Comparison of ENCODE assay signal across 8 cellular contexts in the genomic region with DNA sequence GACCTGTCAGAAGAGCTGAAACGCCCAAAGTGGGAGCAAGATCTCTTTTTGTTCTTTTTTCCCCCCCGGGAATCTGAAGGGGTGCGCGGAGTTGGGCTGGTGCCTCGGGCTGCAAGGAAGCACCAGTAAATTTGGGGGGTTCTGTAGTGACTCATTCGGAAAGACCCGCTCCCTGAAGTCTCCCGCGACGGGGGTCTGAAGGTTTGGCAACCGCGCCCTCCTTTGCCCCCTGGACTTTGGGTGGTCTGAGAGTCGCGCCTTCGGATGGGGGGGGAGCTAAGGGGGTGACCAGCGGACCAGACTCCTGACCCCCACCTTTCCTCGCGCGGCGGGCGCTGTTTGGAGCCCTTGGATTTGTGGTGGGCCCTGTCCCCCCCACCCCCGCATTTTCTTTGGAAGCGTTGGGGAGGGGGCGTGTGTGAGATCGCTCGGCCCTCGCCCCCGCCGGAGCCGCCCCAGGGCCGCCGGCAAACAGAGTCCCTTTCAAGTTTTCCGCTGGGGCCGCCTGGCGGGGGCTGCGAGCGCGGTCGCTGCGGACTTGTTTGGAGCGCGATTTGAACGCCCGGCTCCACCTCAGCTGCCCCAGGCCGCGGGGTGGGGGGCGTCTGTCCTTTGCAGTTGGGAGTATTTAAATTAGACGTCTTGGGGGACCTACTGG. TPM values are rescaled to one million over a fixed set of nuclear protein-coding genes. Genes with fewer than 3 reads are reported as not detected.
DNase-seq lines count a peak whose midpoint lies in the region; TF ChIP-seq lines count a peak whose summit lies in the region.

No MANE protein-coding gene starts in this region.

- H3K27ac ChIP-seq in adrenal gland (peak overlapping the region; percentile 65 to 95 (median 92)), iPS-20b (ENCODE audit: low read length) (no peak overlapping the region), smooth muscle cell (ENCODE audit: low read depth) (peak overlapping the region; percentile 99)

- peaks cover 3% of the 10 kb centered on the region; the same call in 1 of the 2 replicates for H3K27me3 Mint-ChIP-seq in HFFc6 (ENCODE audit: insufficient read depth)

- no peak overlapping the region for H2AFZ ChIP-seq in smooth muscle cell (ENCODE audit: low read depth)

- peaks cover 28% of the 10 kb centered on the region for H3F3A ChIP-seq in smooth muscle cell (ENCODE audit: low read depth)

- H3K9me3 ChIP-seq in adrenal gland (replicated peaks in 1 of 3) (no peaks in the 10 kb centered on the region), iPS-20b (ENCODE audit: insufficient read depth, low read depth, low read length) (no peaks in the 10 kb centered on the region), smooth muscle cell (replicated peaks; ENCODE audit: low read depth) (no peaks in the 10 kb centered on the region)

- intact Hi-C loops in adrenal gland (cut with DNase I), result no loop called here

- H3K4me2 ChIP-seq in smooth muscle cell, result peak overlapping the region; percentile 97

- H4K20me1 ChIP-seq in smooth muscle cell (ENCODE audit: low read depth), result peaks cover 62% of the 10 kb centered on the region

- peaks cover 67% of the 10 kb centered on the region for H3K79me2 ChIP-seq in smooth muscle cell (ENCODE audit: low read depth)

- no peaks in the 10 kb centered on the region for H3K9me3 Mint-ChIP-seq in HFFc6

- DNase-seq in AG09319 (ENCODE audit: extremely low read depth, low read depth) (no peak), HFFc6 (no peak), adrenal gland (peak in 3 of 7 donors; percentile 46 to 60 (median 54)), smooth muscle cell (lab: John Stamatoyannopoulos, UW; ENCODE audit: unreplicated experiment) (no peak), SW480 (ENCODE audit: low spot score) (no peak), NOMO-1 (lab: John Stamatoyannopoulos, UW; ENCODE audit: unreplicated experiment in 2 of 2) (no peak), GF-D8 (lab: John Stamatoyannopoulos, UW) (no peak)

- WGBS in adrenal gland, 4 donors, result 0 to 2% (median 1%) methylated on average over 10 to 48 of the region's 48 CpGs
- 2% methylated on average over 32 of the region's 48 CpGs for WGBS in smooth muscle cell (ENCODE audit: low lambda C conversion rate)

- H3K4me1 ChIP-seq in adrenal gland (replicated peaks in 1 of 2) (peaks cover 63 to 65% of the 10 kb centered on the region in 2 donors), iPS-20b (ENCODE audit: insufficient read depth, low read length) (peaks cover 40% of the 10 kb centered on the region), smooth muscle cell (ENCODE audit: low read depth) (peaks cover 48% of the 10 kb centered on the region)

- H3K36me3 Mint-ChIP-seq in HFFc6 (ENCODE audit: low read depth), result no peaks in the 10 kb centered on the region

- H3K27me3 ChIP-seq in adrenal gland (no peaks in the 10 kb centered on the region), iPS-20b (ENCODE audit: insufficient read depth, low read length) (peaks cover 27% of the 10 kb centered on the region), smooth muscle cell (ENCODE audit: low read depth) (no peaks in the 10 kb centered on the region)

- H3K4me1 Mint-ChIP-seq in HFFc6 (ENCODE audit: low read depth), result peaks cover 41% of the 10 kb centered on the region

- peak overlapping the region; percentile 81 for H3K27ac Mint-ChIP-seq in HFFc6

- TF ChIP-seq CTCF in AG09319 (IDR thresholded peaks at IDR 0.05; ENCODE audit: low read depth, low read length) (peak; percentile 35), HFFc6 (IDR thresholded peaks at IDR 0.05) (peak; percentile 59), adrenal gland (IDR thresholded peaks at IDR 0.05) (peak; percentile 12 to 51 (median 38)), smooth muscle cell (IDR thresholded peaks at IDR 0.05; ENCODE audit: borderline replicate concordance, insufficient read depth, poor library complexity, severe bottlenecking) (peak; percentile 24)

- H3K9ac ChIP-seq in iPS-20b (ENCODE audit: low read depth, low read length) (peak overlapping the region; percentile 86; the same call in 1 of the 2 replicates), smooth muscle cell (ENCODE audit: low read depth) (peak overlapping the region; percentile 88)

- peak overlapping the region in 3 of 4 donors; percentile 72 to 99 (median 73) for H3K4me3 ChIP-seq in adrenal gland
- H3K4me3 ChIP-seq in iPS-20b (ENCODE audit: low read length), result peak overlapping the region; percentile 89
- peak overlapping the region; percentile 95 for H3K4me3 ChIP-seq in smooth muscle cell

- peak overlapping the region; percentile 85 for H3K4me3 Mint-ChIP-seq in HFFc6

- no peak for TF ChIP-seq POLR2A in adrenal gland (IDR thresholded peaks at IDR 0.05)

- H3K36me3 ChIP-seq in adrenal gland (replicated peaks in 1 of 2) (no peaks in the 10 kb centered on the region), iPS-20b (ENCODE audit: insufficient read depth, low read depth, low read length) (no peaks in the 10 kb centered on the region), smooth muscle cell (ENCODE audit: low read depth) (no peaks in the 10 kb centered on the region)

RNA-seq across cellular contexts. Expression of gene CXXC5, which starts 2.0 kb away (rescaled TPM):
- total RNA-seq in HFFc6 (2021; fragmentation: NEBNext Ultra II Directional; extraction: Animal tissue kit (Norgen Biotek cat#: 25700)), result 10 to 100 TPM; 46.4 to 58.5 (median 49.2) TPM
- total RNA-seq in adrenal gland, result 10 to 100 TPM; 33.5 to 79.3 (median 42.4) TPM
- polyA plus RNA-seq in adrenal gland, result 10 to 100 TPM; 17.7 to 29.8 (median 27.8) TPM
- 85.5 and 103 TPM in 2 replicates for total RNA-seq in smooth muscle cell
- polyA plus RNA-seq in smooth muscle cell, result 139 and 175 TPM in 2 replicates
